8 cellular contexts compared by ENCODE assay signal in the genomic region with DNA sequence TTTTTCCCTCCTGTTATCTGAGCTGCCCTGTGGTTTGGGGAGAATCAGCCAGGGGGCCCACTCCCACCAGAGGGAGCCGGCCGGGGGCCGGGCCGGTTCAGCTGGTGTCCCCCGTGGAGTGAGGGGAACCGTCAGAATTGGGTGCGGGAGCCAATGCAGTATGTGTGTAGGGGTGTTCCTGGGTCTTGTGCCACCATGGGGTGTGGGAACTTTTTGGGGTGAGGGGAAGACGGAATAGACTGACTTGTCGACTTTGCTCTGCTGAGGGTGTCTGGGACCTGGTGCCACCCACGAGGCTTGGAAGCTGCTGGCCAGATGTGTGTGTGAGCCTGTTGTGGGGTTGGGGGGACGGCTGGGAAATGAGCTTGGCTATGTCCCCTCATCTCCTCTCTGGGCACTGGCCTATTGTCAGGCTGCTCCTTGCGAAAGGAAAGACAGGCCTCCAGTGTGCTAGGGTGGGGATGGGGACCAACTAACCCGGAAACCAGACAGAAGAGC. TPM values are rescaled to one million over a fixed set of nuclear protein-coding genes. Genes with fewer than 3 reads are reported as not detected.
DNase-seq lines count a peak whose midpoint lies in the region; ATAC-seq, FAIRE-seq and TF ChIP-seq lines count a peak whose summit lies in the region.

No MANE protein-coding gene starts in this region.

- H4K91ac ChIP-seq in H1 (replicated peaks; ENCODE audit: insufficient read length, low read length) (no peak overlapping the region), neuronal stem cell (ENCODE audit: low read depth, low read length, poor library complexity) (no peak overlapping the region)

- peak overlapping the region; percentile 84 for H3K27ac ChIP-seq in CD8-positive, alpha-beta memory T cell (ENCODE audit: low read depth, low read length)
- H3K27ac ChIP-seq in PC-3 (ENCODE audit: low read length) (no peak overlapping the region), H1 (ENCODE audit: low read depth, low read length) (no peak overlapping the region), neuronal stem cell (replicated peaks; ENCODE audit: low read length) (no peak overlapping the region)

- intact Hi-C loops in PC-3 (cut with micrococcal nuclease): no loop called here

- peaks cover 11% of the 10 kb centered on the region for H3K79me1 ChIP-seq in H1 (ENCODE audit: low read depth, low read length)
- H3K79me1 ChIP-seq in neuronal stem cell (ENCODE audit: low read depth, low read length): peaks cover 6% of the 10 kb centered on the region

- H3K4me2 ChIP-seq in PC-3 (ENCODE audit: low read length) (peak overlapping the region; percentile 93), H1 (ENCODE audit: insufficient read depth in 1 of 2, low read depth in 2 of 2, low read length in 2 of 2) (peak overlapping the region; percentile 75 to 97), neuronal stem cell (ENCODE audit: insufficient read depth, low read length, poor library complexity, severe bottlenecking) (peak overlapping the region; percentile 87)

- H3K27me3 ChIP-seq in CD8-positive, alpha-beta memory T cell (ENCODE audit: insufficient read depth, low read length, poor library complexity, severe bottlenecking): no peaks in the 10 kb centered on the region
- H3K27me3 ChIP-seq in PC-3 (ENCODE audit: low read length) (no peaks in the 10 kb centered on the region), H1 (replicated peaks in 1 of 4; ENCODE audit: control insufficient read depth in 3 of 4, extremely low read depth in 1 of 4, insufficient read depth in 3 of 4, low read length in 3 of 4) (peaks cover 0 to 30% (median 16%) of the 10 kb centered on the region in 4 experiments; a peak in 5 of 7 replicates), neuronal stem cell (ENCODE audit: control insufficient read depth in 3 of 3, insufficient read depth in 3 of 3, low read depth in 1 of 3, low read length in 3 of 3) (peaks cover 0 to 15% (median 0%) of the 10 kb centered on the region in 3 experiments)

- no peak for TF ChIP-seq POLR2A in H1 (IDR thresholded peaks at IDR 0.05; ENCODE audit: control extremely low read depth in 1 of 2, low read depth in 2 of 2, low read length in 2 of 2)

- no peak overlapping the region for H4K8ac ChIP-seq in H1 (ENCODE audit: extremely low read depth, insufficient read depth, low read length)
- H4K8ac ChIP-seq in neuronal stem cell (ENCODE audit: low read depth, low read length): no peak overlapping the region

- CTCF ChIA-PET in CD8-positive, alpha-beta memory T cell (lab: Charles Lee): interaction anchor here (0.9 to 8.0 kb wide), 4 partner anchors 10 to 36 kb away, joined by 3 to 83 read pairs (median 18); a partner anchor contains a TSS
- CTCF ChIA-PET in PC-3 (lab: Charles Lee) (interaction anchor here (0.5 kb wide), 2 partner anchors 40 to 218 kb away, joined by 4 read pairs; a partner anchor contains a TSS), H1 (lab: Charles Lee; ENCODE audit: partially characterized antibody) (interaction anchor here (0.9 to 39.2 kb wide), 6 partner anchors 9 to 34 kb away, joined by 4 to 1198 read pairs (median 6); a partner anchor contains a TSS)

- no peak overlapping the region for H3K56ac ChIP-seq in H1 (replicated peaks; ENCODE audit: insufficient read length, low read depth, low read length)

- H2BK120ac ChIP-seq in H1 (replicated peaks; ENCODE audit: low read depth, low read length) (no peak overlapping the region), neuronal stem cell (ENCODE audit: low read depth, low read length) (no peak overlapping the region)

- H3K4me3 ChIP-seq in CD8-positive, alpha-beta memory T cell (ENCODE audit: low read length): peak overlapping the region; percentile 92
- peak overlapping the region; percentile 99 for H3K4me3 ChIP-seq in PC-3 (ENCODE audit: low read length)
- peak overlapping the region; percentile 55 to 81 (median 71) for H3K4me3 ChIP-seq in H1 (ENCODE audit: extremely low read depth in 1 of 4, insufficient read depth in 2 of 4, low read depth in 3 of 4, low read length in 4 of 4)
- peak overlapping the region; percentile 76 to 88 for H3K4me3 ChIP-seq in neuronal stem cell (ENCODE audit: low read length in 2 of 2)

- H2AFZ ChIP-seq in PC-3 (ENCODE audit: low read length): no peak overlapping the region
- no peak overlapping the region for H2AFZ ChIP-seq in H1 (ENCODE audit: low read length)
- peak overlapping the region; percentile 95 for H2AFZ ChIP-seq in neuronal stem cell (ENCODE audit: low read length)

- no peak for TF ChIP-seq EP300 in H1 (IDR thresholded peaks at IDR 0.05; ENCODE audit: borderline replicate concordance in 1 of 2, low read depth in 2 of 2, low read length in 2 of 2)

- H2BK20ac ChIP-seq in H1 (ENCODE audit: low read length): no peak overlapping the region

- H2BK12ac ChIP-seq in H1 (ENCODE audit: low read depth, low read length) (no peak overlapping the region), neuronal stem cell (ENCODE audit: low read length) (no peak overlapping the region)

- no peak overlapping the region for H3K14ac ChIP-seq in H1 (ENCODE audit: insufficient read length)
- peak overlapping the region; percentile 31 for H3K14ac ChIP-seq in neuronal stem cell (ENCODE audit: low read length)

- H3K4ac ChIP-seq in H1 (replicated peaks; ENCODE audit: insufficient read length, low read depth, low read length): no peak overlapping the region
- H3K4ac ChIP-seq in neuronal stem cell (ENCODE audit: low read length): no peak overlapping the region

- H3K23me2 ChIP-seq in H1 (ENCODE audit: low read depth, low read length): peaks cover 18% of the 10 kb centered on the region

- no peaks in the 10 kb centered on the region for H3K9me3 ChIP-seq in CD8-positive, alpha-beta memory T cell (ENCODE audit: low read length)
- H3K9me3 ChIP-seq in PC-3 (ENCODE audit: low read length): no peaks in the 10 kb centered on the region
- H3K9me3 ChIP-seq in H1 (ENCODE audit: insufficient read depth in 2 of 2, low read depth in 1 of 2, low read length in 1 of 2): no peaks in the 10 kb centered on the region
- peaks cover 0 to 3% of the 10 kb centered on the region in 2 donors for H3K9me3 ChIP-seq in neuronal stem cell (replicated peaks in 1 of 2; ENCODE audit: control insufficient read depth in 2 of 2, insufficient read depth in 1 of 2, low read depth in 1 of 2, low read length in 2 of 2)

- H3K27ac Mint-ChIP-seq in CD8-positive, alpha-beta memory T cell: peak overlapping the region; percentile 98 to 100 (median 100)

- no peak overlapping the region for H2BK5ac ChIP-seq in H1 (ENCODE audit: low read depth, low read length)
- H2BK5ac ChIP-seq in neuronal stem cell (ENCODE audit: low read length): no peak overlapping the region

- H3K23ac ChIP-seq in H1 (ENCODE audit: insufficient read length) (no peak overlapping the region), neuronal stem cell (ENCODE audit: low read depth, low read length, poor library complexity) (peak overlapping the region; percentile 34)

- no peak overlapping the region for H2AK5ac ChIP-seq in H1 (ENCODE audit: low read depth, low read length)
- peak overlapping the region; percentile 47 for H2AK5ac ChIP-seq in neuronal stem cell (ENCODE audit: low read depth, low read length)

- peak in 2 of 5 donors; percentile 31 to 59 for DNase-seq in CD8-positive, alpha-beta memory T cell
- DNase-seq in PC-3 (no peak), H1 (ENCODE audit: low read depth in 1 of 2, low spot score in 2 of 2) (no peak), neuronal stem cell (ENCODE audit: low spot score) (no peak), mucosa of gallbladder (ENCODE audit: low spot score) (no peak), GM03348 (ENCODE audit: low spot score) (no peak), Kasumi-1 (lab: John Stamatoyannopoulos, UW) (no peak)

- H4K20me1 ChIP-seq in PC-3 (ENCODE audit: low read length) (peaks cover 10% of the 10 kb centered on the region; the same call in 1 of the 2 replicates), H1 (replicated peaks in 1 of 2; ENCODE audit: control insufficient read depth in 1 of 2, insufficient read depth in 2 of 2, low read length in 2 of 2) (peaks cover 18 to 28% of the 10 kb centered on the region in 2 experiments)

- no peak for TF ChIP-seq CTCF in PC-3 (conservative IDR thresholded peaks at IDR 0.05; ENCODE audit: low read depth, low read length)
- TF ChIP-seq CTCF in H1 (IDR thresholded peaks at IDR 0.05; ENCODE audit: control extremely low read depth in 1 of 3, insufficient read depth in 1 of 3, low read depth in 1 of 3, low read length in 3 of 3): peak in 1 of 3 experiments; percentile 6; a peak in 1 of 4 replicates

- ATAC-seq in PC-3 (no peak), GM18868 (IDR thresholded peaks at IDR 0.05; ENCODE audit: unreplicated experiment) (no peak)

- H4K5ac ChIP-seq in H1 (ENCODE audit: insufficient read length, low read depth, low read length): no peak overlapping the region

- H3K36me3 Mint-ChIP-seq in CD8-positive, alpha-beta memory T cell: peaks cover 0 to 19% (median 0%) of the 10 kb centered on the region in 3 donors

- peak overlapping the region; percentile 86 to 98 (median 98) for H3K4me3 Mint-ChIP-seq in CD8-positive, alpha-beta memory T cell

- H3K9me3 Mint-ChIP-seq in CD8-positive, alpha-beta memory T cell: peaks cover 0 to 8% (median 2%) of the 10 kb centered on the region in 5 donors

- POLR2A ChIA-PET in CD8-positive, alpha-beta memory T cell (lab: Charles Lee): interaction anchor here (0.5 to 2.9 kb wide), 7 partner anchors 9 to 68 kb away, joined by 3 to 17 read pairs (median 4); a partner anchor contains a TSS
- POLR2A ChIA-PET in PC-3 (lab: Charles Lee; ENCODE audit: unreplicated experiment): interaction anchor here (0.6 kb wide), 1 partner anchor 22 kb away, joined by 3 read pairs; no protein-coding TSS in a partner anchor
- POLR2A ChIA-PET in H1 (lab: Charles Lee; ENCODE audit: partially characterized antibody): interaction anchor here (1.0 to 30.6 kb wide), 5 partner anchors 11 to 33 kb away, joined by 3 to 540 read pairs (median 3); a partner anchor contains a TSS

- H3F3A ChIP-seq in PC-3 (ENCODE audit: low read length, unreplicated experiment): no peaks in the 10 kb centered on the region

- H3K79me2 ChIP-seq in PC-3 (ENCODE audit: low read length): peaks cover 61% of the 10 kb centered on the region
- peaks cover 0 to 20% of the 10 kb centered on the region in 2 experiments; a peak in 2 of 4 replicates for H3K79me2 ChIP-seq in H1 (ENCODE audit: control insufficient read depth in 1 of 2, insufficient read depth in 2 of 2, low read length in 2 of 2)

- no TSS peak for BruUV-seq in PC-3 (replicated peaks; lab: Mats Ljungman, UMichigan)

- H3K4me1 Mint-ChIP-seq in CD8-positive, alpha-beta memory T cell: peaks cover 65 to 91% (median 86%) of the 10 kb centered on the region in 3 donors

- no peak; a peak in 1 of 4 replicates for TF ChIP-seq RAD21 in H1 (IDR thresholded peaks at IDR 0.05 in 1 of 2, conservative IDR thresholded peaks at IDR 0.05 in 1 of 2; ENCODE audit: low read depth in 2 of 2, low read length in 2 of 2)

- H3K4me1 ChIP-seq in CD8-positive, alpha-beta memory T cell (ENCODE audit: insufficient read depth, low read length): peaks cover 77% of the 10 kb centered on the region
- peaks cover 74% of the 10 kb centered on the region for H3K4me1 ChIP-seq in PC-3 (ENCODE audit: insufficient read depth, low read length)
- peaks cover 0 to 38% (median 28%) of the 10 kb centered on the region in 4 experiments; a peak in 6 of 7 replicates for H3K4me1 ChIP-seq in H1 (replicated peaks in 1 of 4; ENCODE audit: control insufficient read depth in 3 of 4, insufficient read depth in 4 of 4, low read length in 3 of 4)
- peaks cover 33 to 49% of the 10 kb centered on the region in 2 donors for H3K4me1 ChIP-seq in neuronal stem cell (ENCODE audit: control insufficient read depth in 2 of 2, insufficient read depth in 1 of 2, low read depth in 1 of 2, low read length in 2 of 2)

- H3K18ac ChIP-seq in H1 (ENCODE audit: extremely low read depth, low read length) (no peak overlapping the region), neuronal stem cell (ENCODE audit: low read length) (no peak overlapping the region)

- FAIRE-seq in H1 (lab: Jason Lieb, UNC): no peak

- no peaks in the 10 kb centered on the region for H3K9me2 ChIP-seq in PC-3 (replicated peaks; ENCODE audit: low read length)

- no peaks in the 10 kb centered on the region for H3K36me3 ChIP-seq in CD8-positive, alpha-beta memory T cell (ENCODE audit: insufficient read depth, low read length)
- H3K36me3 ChIP-seq in PC-3 (ENCODE audit: low read depth, low read length) (no peaks in the 10 kb centered on the region), H1 (ENCODE audit: control insufficient read depth in 2 of 4, insufficient read depth in 4 of 4, low read length in 3 of 4) (no peaks in the 10 kb centered on the region), neuronal stem cell (replicated peaks in 1 of 2; ENCODE audit: control insufficient read depth in 2 of 2, insufficient read depth in 2 of 2, low read length in 2 of 2) (no peaks in the 10 kb centered on the region)

- WGBS in H1 (ENCODE audit: extremely low coverage in 1 of 2, insufficient coverage in 1 of 2, insufficient read length in 1 of 2, insufficient replicate concordance in 2 of 2, low coverage in 1 of 2, low lambda C conversion rate in 2 of 2, missing lambda C conversion rate in 1 of 2), 2 experiments: 25% methylated on average over 13 of the region's 13 CpGs; no CpG with 5 or more reads in 1 of the 2 experiments
- WGBS in neuronal stem cell (ENCODE audit: extremely low coverage in 2 of 2, insufficient read length in 2 of 2, insufficient replicate concordance in 1 of 2), 2 donors: no CpG with 5 or more reads among the region's 13 CpGs

- H2BK15ac ChIP-seq in H1 (ENCODE audit: low read length) (peak overlapping the region; percentile 18; the same call in 1 of the 2 replicates), neuronal stem cell (ENCODE audit: low read length) (no peak overlapping the region)

- peak overlapping the region; percentile 95 for H3K9ac ChIP-seq in PC-3 (ENCODE audit: low read length)
- no peak overlapping the region for H3K9ac ChIP-seq in H1 (replicated peaks in 1 of 4; ENCODE audit: extremely low read depth in 1 of 4, low read depth in 3 of 4, low read length in 3 of 4)
- peak overlapping the region; percentile 74 for H3K9ac ChIP-seq in neuronal stem cell (ENCODE audit: low read depth, low read length, poor library complexity)

- peaks cover 0 to 8% of the 10 kb centered on the region in 2 donors for H3K27me3 Mint-ChIP-seq in CD8-positive, alpha-beta memory T cell

RNA-seq across cellular contexts. Expression of a gene that starts 9.9 kb away (rescaled TPM):
- 10 to 100 TPM; 37.4 to 37.8 TPM for total RNA-seq in CD8-positive, alpha-beta memory T cell
- polyA plus RNA-seq in CD8-positive, alpha-beta memory T cell: 14.0 TPM
- total RNA-seq in PC-3 (2014; rRNA removed) (19.6 and 23.8 TPM in 2 replicates), mucosa of gallbladder (39.4 TPM)
- 13.4 and 16.5 TPM in 2 replicates for total RNA-seq in H1 (2021; fragmentation: NEBNext Ultra II Directional; extraction: Animal tissue kit (Norgen Biotek cat#: 25700))
- 4.4 and 7.8 TPM in 2 replicates for polyA plus RNA-seq in H1 (2011; rRNA removed)
- polyA plus RNA-seq in H1 (2011; cell fraction: cytosol; rRNA removed): 2.5 TPM
- polyA plus RNA-seq in H1 (2011; cell fraction: nucleus; rRNA removed): 6.9 TPM
- 12.6 to 17.5 TPM (median 16.0 TPM) in 4 replicates for polyA plus RNA-seq in H1 (2012, experiment 1 of 2)
- 13.9 TPM for polyA plus RNA-seq in H1 (2012, experiment 2 of 2)
- polyA plus RNA-seq in H1 (2013, experiment 1 of 2): 11.2 TPM
- polyA plus RNA-seq in H1 (2013, experiment 2 of 2): 11.1 TPM
- 2.9 and 6.4 TPM in 2 replicates for polyA minus RNA-seq in H1 (2011; rRNA and poly(A)+ RNA removed)
- polyA minus RNA-seq in H1 (2011; cell fraction: cytosol; rRNA and poly(A)+ RNA removed): 8.4 TPM
- polyA minus RNA-seq in H1 (2011; cell fraction: nucleus; rRNA and poly(A)+ RNA removed): 6.2 TPM
- polyA plus RNA-seq in neuronal stem cell (2013, experiment 1 of 2): 14.9 TPM
- polyA plus RNA-seq in neuronal stem cell (2013, experiment 2 of 2): 15.3 TPM

RNA-seq across cellular contexts. Expression of a gene that starts 31.2 kb away (rescaled TPM):
- 100 to 1,000 TPM; 107 to 110 TPM for total RNA-seq in CD8-positive, alpha-beta memory T cell
- polyA plus RNA-seq in CD8-positive, alpha-beta memory T cell: 0.49 TPM
- total RNA-seq in PC-3 (2014; rRNA removed) (48.9 and 58.3 TPM in 2 replicates), mucosa of gallbladder (6.8 TPM)
- total RNA-seq in H1 (2021; fragmentation: NEBNext Ultra II Directional; extraction: Animal tissue kit (Norgen Biotek cat#: 25700)): 139 and 140 TPM in 2 replicates
- 38.0 and 50.5 TPM in 2 replicates for polyA plus RNA-seq in H1 (2011; rRNA removed)
- 62.0 TPM for polyA plus RNA-seq in H1 (2011; cell fraction: cytosol; rRNA removed)
- polyA plus RNA-seq in H1 (2011; cell fraction: nucleus; rRNA removed): 32.6 TPM
- 66.3 to 99.0 TPM (median 74.5 TPM) in 4 replicates for polyA plus RNA-seq in H1 (2012, experiment 1 of 2)
- polyA plus RNA-seq in H1 (2012, experiment 2 of 2): 10.6 TPM
- 87.2 TPM for polyA plus RNA-seq in H1 (2013, experiment 1 of 2)
- polyA plus RNA-seq in H1 (2013, experiment 2 of 2): 90.5 TPM
- polyA minus RNA-seq in H1 (2011; rRNA and poly(A)+ RNA removed): 51.3 and 81.1 TPM in 2 replicates
- 38.5 TPM for polyA minus RNA-seq in H1 (2011; cell fraction: cytosol; rRNA and poly(A)+ RNA removed)
- polyA minus RNA-seq in H1 (2011; cell fraction: nucleus; rRNA and poly(A)+ RNA removed): 58.3 TPM
- polyA plus RNA-seq in neuronal stem cell (2013, experiment 1 of 2): 31.8 TPM
- 32.6 TPM for polyA plus RNA-seq in neuronal stem cell (2013, experiment 2 of 2)

RNA-seq across cellular contexts. Expression of a gene that starts 45.7 kb away (rescaled TPM):
- total RNA-seq in CD8-positive, alpha-beta memory T cell: under 1 TPM in 1 of 2 experiments, not detected in 1; 0.24 TPM
- 0.40 TPM for polyA plus RNA-seq in CD8-positive, alpha-beta memory T cell
- total RNA-seq in PC-3 (2014; rRNA removed) (not detected in 2 replicates), mucosa of gallbladder (1.9 TPM)
- total RNA-seq in H1 (2021; fragmentation: NEBNext Ultra II Directional; extraction: Animal tissue kit (Norgen Biotek cat#: 25700)): 1.4 and 1.9 TPM in 2 replicates
- 0.53 and 0.58 TPM in 2 replicates for polyA plus RNA-seq in H1 (2011; rRNA removed)
- polyA plus RNA-seq in H1 (2011; cell fraction: cytosol; rRNA removed): 0.66 TPM
- polyA plus RNA-seq in H1 (2011; cell fraction: nucleus; rRNA removed): 0.90 TPM
- 0.25 TPM in 1 of 4 replicates, not detected in the others for polyA plus RNA-seq in H1 (2012, experiment 1 of 2)
- not detected for polyA plus RNA-seq in H1 (2012, experiment 2 of 2)
- polyA plus RNA-seq in H1 (2013, experiment 1 of 2): 0.43 TPM
- polyA plus RNA-seq in H1 (2013, experiment 2 of 2): 0.29 TPM
- not detected in 2 replicates for polyA minus RNA-seq in H1 (2011; rRNA and poly(A)+ RNA removed)
- polyA minus RNA-seq in H1 (2011; cell fraction: cytosol; rRNA and poly(A)+ RNA removed): 3.2 TPM
- 1.3 TPM for polyA minus RNA-seq in H1 (2011; cell fraction: nucleus; rRNA and poly(A)+ RNA removed)
- 0.08 TPM for polyA plus RNA-seq in neuronal stem cell (2013, experiment 1 of 2)
- polyA plus RNA-seq in neuronal stem cell (2013, experiment 2 of 2): 0.07 TPM

Comparison
In these comparisons a context has a peak if more than half of its experiments do, and no peak if none do; other contexts are left out.
1. H3K9ac ChIP-seq: peak in PC-3 (single experiment) and neuronal stem cell (single experiment); none in H1 (0 of 4).
2. Peak in every context shown above with its lines, with median percentiles within 50 percentile points of each other: H3K4me3 ChIP-seq and H3K4me2 ChIP-seq.